21 cellular contexts compared by ENCODE assay signal in the genomic region with DNA sequence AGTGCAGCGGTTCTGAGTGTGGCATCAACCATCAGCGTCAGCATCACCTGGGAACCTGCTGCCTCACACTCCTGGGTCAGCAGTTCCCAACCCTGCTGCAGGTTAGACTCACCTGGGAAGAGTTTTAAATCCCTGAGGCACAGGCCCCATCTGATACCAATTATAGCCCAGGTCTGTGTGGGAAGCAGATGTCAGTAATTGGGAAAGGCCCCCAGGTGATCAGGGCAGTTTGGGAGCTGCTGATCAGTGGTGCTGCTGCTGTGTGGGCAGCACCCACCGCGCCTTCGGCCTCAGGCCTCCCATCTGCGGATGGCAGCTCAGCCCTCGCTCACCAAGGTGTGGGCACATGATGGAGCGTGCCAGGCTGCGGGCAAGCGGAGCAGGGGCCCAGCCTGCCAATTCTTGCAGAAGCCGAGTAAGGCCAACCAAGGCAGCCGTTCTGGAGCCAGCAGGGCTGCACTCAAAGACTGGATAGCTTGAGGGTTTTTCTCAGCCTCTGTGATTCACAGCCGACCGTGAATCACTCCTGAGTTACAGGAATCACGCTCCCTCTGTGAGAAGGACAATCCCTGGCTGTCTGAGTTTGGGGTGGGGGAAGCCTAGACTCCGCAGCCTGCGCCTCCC.
DNase-seq lines count a peak whose midpoint lies in the region; ATAC-seq and TF ChIP-seq lines count a peak whose summit lies in the region.
"Had no signal": no experiment of that assay in that cellular context is flagged by ENCODE, and none has a peak within 500 bp of the region (broad histone marks: within the 10 kb centered on the region; RNA-seq: fewer than 3 reads in every experiment).

No MANE protein-coding gene starts in this region.

- 28% methylated on average over 6 of the region's 17 CpGs for WGBS in SK-N-SH (ENCODE audit: low lambda C conversion rate)

- H3K9me3 ChIP-seq in SK-N-SH: no peaks in the 10 kb centered on the region
- H3K9me3 ChIP-seq: BE2C had no signal

- H3K9ac ChIP-seq in SK-N-SH: no peak overlapping the region

- H3K36me3 ChIP-seq in SK-N-SH (replicated peaks in 1 of 2; ENCODE audit: control insufficient read depth in 1 of 2, insufficient read depth in 2 of 2, low read length in 1 of 2) (no peaks in the 10 kb centered on the region), brain microvascular endothelial cell (replicated peaks) (no peaks in the 10 kb centered on the region)
- H3K36me3 ChIP-seq: BE2C had no signal

- H4K20me1 ChIP-seq in SK-N-SH (ENCODE audit: insufficient read depth): no peaks in the 10 kb centered on the region

- no peak overlapping the region for H3K4me2 ChIP-seq in SK-N-SH

- H3K27ac ChIP-seq in SK-N-SH (ENCODE audit: low read depth in 2 of 2, low read length in 1 of 2) (peak overlapping the region in 1 of 2 experiments; percentile 11; a peak in 1 of 4 replicates), brain microvascular endothelial cell (no peak overlapping the region)
- H3K27ac ChIP-seq: 22Rv1, HL-60 had no signal

- ATAC-seq in SK-N-SH treated with all-trans-retinoic acid at 6 μM for 48 hours: no peak
- ATAC-seq: Right ventricle myocardium inferior had no signal

- peaks cover 0 to 26% of the 10 kb centered on the region in 2 experiments; a peak in 1 of 4 replicates for H3K4me1 ChIP-seq in SK-N-SH (ENCODE audit: control insufficient read depth in 1 of 2, insufficient read depth in 2 of 2, low read depth in 1 of 2, low read length in 1 of 2)
- H3K4me1 ChIP-seq: BE2C had no signal

- H3K9me2 ChIP-seq in SK-N-SH: no peaks in the 10 kb centered on the region

- TF ChIP-seq CTCF in SK-N-SH (IDR thresholded peaks at IDR 0.05) (no peak), brain microvascular endothelial cell (IDR thresholded peaks at IDR 0.05; ENCODE audit: low read depth, low read length, missing control alignments) (no peak)

- POLR2A ChIA-PET in SK-N-SH (lab: Yijun Ruan, JAX): no interaction called here

- in situ Hi-C loops in brain microvascular endothelial cell (cut with HindIII; ENCODE audit: low pct_ligation_motif_present, low sequenced_read_pairs): no loop called here

- DNase-seq in SK-N-SH (peak; percentile 61), astrocyte of the hippocampus (ENCODE audit: low read depth, low spot score) (peak; percentile 76), foreskin melanocyte (peak; percentile 18), renal cortical epithelial cell (ENCODE audit: low read depth) (peak; percentile 1), brain microvascular endothelial cell (no peak), SW 1271 (lab: John Stamatoyannopoulos, UW) (no peak)
- no peak for DNase-seq in activated CD8-positive, alpha-beta memory T cell treated with anti-CD3 and anti-CD28 coated beads, Interleukin-2, amount 50 U/mL, for 48 hours
- DNase-seq: BE2C; Calu3; CD4-positive, alpha-beta memory T cell; HCEC 1CT; NCI-H1436; NCI-H2029; NCI-H2171; NCI-H446; NK-92 treated with Interleukin-12 subunit alpha and Interleukin-12 subunit beta, amount 100 ng/mL, for 24 hours; OCI-M1 had no signal

- H3K4me3 ChIP-seq in SK-N-SH (ENCODE audit: low read depth in 2 of 2, low read length in 1 of 2) (no peak overlapping the region), brain microvascular endothelial cell (ENCODE audit: low read depth, low read length) (no peak overlapping the region)

- H3K27me3 ChIP-seq in SK-N-SH (ENCODE audit: insufficient read depth) (no peaks in the 10 kb centered on the region), brain microvascular endothelial cell (replicated peaks) (no peaks in the 10 kb centered on the region)
- H3K27me3 ChIP-seq: BE2C had no signal

- no peaks in the 10 kb centered on the region for H3K79me2 ChIP-seq in SK-N-SH (ENCODE audit: insufficient read depth)

- CTCF ChIA-PET in SK-N-SH (lab: Yijun Ruan, JAX): interaction anchor here (0.7 kb wide), 1 partner anchor 638 kb away, joined by 3 read pairs; no protein-coding TSS in a partner anchor

- no peak for TF ChIP-seq RAD21 in SK-N-SH (IDR thresholded peaks at IDR 0.05; ENCODE audit: low read length)

- H3F3A ChIP-seq in SK-N-SH (replicated peaks; ENCODE audit: insufficient read depth): no peaks in the 10 kb centered on the region

- TF ChIP-seq EP300 in SK-N-SH (IDR thresholded peaks at IDR 0.05; ENCODE audit: borderline replicate concordance in 1 of 2, low read depth in 1 of 2, low read length in 1 of 2): no peak

- no peak overlapping the region for H2AFZ ChIP-seq in SK-N-SH (ENCODE audit: low read depth)

TF ChIP-seq in SK-N-SH, 30 proteins besides CTCF, POLR2A, EP300 and RAD21:
- TF ChIP-seq TCF12 (IDR thresholded peaks at IDR 0.05) (no peak), MXI1 (IDR thresholded peaks at IDR 0.05; ENCODE audit: low read depth, low read length) (no peak), MEF2A (IDR thresholded peaks at IDR 0.05; ENCODE audit: borderline replicate concordance, low read depth) (no peak), CHD2 (IDR thresholded peaks at IDR 0.05; ENCODE audit: low read length, partially characterized antibody) (no peak), GATA2 (CRISPR knock-in tag; IDR thresholded peaks at IDR 0.05) (peak; percentile 27; the same call in 1 of the 2 replicates), TAF1 (IDR thresholded peaks at IDR 0.05; ENCODE audit: borderline replicate concordance, low read depth, low read length) (no peak), EZH2phosphoT487 (IDR thresholded peaks at IDR 0.05; ENCODE audit: borderline replicate concordance, low read depth) (no peak)
- TF ChIP-seq, protein P1, sequence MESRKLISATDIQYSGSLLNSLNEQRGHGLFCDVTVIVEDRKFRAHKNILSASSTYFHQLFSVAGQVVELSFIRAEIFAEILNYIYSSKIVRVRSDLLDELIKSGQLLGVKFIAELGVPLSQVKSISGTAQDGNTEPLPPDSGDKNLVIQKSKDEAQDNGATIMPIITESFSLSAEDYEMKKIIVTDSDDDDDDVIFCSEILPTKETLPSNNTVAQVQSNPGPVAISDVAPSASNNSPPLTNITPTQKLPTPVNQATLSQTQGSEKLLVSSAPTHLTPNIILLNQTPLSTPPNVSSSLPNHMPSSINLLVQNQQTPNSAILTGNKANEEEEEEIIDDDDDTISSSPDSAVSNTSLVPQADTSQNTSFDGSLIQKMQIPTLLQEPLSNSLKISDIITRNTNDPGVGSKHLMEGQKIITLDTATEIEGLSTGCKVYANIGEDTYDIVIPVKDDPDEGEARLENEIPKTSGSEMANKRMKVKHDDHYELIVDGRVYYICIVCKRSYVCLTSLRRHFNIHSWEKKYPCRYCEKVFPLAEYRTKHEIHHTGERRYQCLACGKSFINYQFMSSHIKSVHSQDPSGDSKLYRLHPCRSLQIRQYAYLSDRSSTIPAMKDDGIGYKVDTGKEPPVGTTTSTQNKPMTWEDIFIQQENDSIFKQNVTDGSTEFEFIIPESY (IDR thresholded peaks at IDR 0.05; ENCODE audit: borderline replicate concordance, low read depth): no peak

TF ChIP-seq in SK-N-SH treated with all-trans-retinoic acid at 6 μM for 48 hours, 23 proteins besides CTCF, POLR2A, EP300 and RAD21:
- TF ChIP-seq ZFP3 (CRISPR knock-in tag; IDR thresholded peaks at IDR 0.05): no peak
- no peak for TF ChIP-seq ZC3H10 (CRISPR knock-in tag; IDR thresholded peaks at IDR 0.05)
- no peak for TF ChIP-seq ZNF565 (CRISPR knock-in tag; conservative IDR thresholded peaks at IDR 0.05; ENCODE audit: low read depth)
- TF ChIP-seq, protein P2, sequence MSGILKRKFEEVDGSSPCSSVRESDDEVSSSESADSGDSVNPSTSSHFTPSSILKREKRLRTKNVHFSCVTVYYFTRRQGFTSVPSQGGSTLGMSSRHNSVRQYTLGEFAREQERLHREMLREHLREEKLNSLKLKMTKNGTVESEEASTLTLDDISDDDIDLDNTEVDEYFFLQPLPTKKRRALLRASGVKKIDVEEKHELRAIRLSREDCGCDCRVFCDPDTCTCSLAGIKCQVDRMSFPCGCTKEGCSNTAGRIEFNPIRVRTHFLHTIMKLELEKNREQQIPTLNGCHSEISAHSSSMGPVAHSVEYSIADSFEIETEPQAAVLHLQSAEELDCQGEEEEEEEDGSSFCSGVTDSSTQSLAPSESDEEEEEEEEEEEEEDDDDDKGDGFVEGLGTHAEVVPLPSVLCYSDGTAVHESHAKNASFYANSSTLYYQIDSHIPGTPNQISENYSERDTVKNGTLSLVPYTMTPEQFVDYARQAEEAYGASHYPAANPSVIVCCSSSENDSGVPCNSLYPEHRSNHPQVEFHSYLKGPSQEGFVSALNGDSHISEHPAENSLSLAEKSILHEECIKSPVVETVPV (CRISPR knock-in tag; IDR thresholded peaks at IDR 0.05): no peak
- TF ChIP-seq ARNTL (CRISPR knock-in tag; IDR thresholded peaks at IDR 0.05; ENCODE audit: borderline replicate concordance, low read depth): no peak

Comparison
In these comparisons a context has a peak if more than half of its experiments do, and no peak if none do; other contexts are left out.
1. DNase-seq: peak in SK-N-SH (single experiment), astrocyte of the hippocampus (single experiment), foreskin melanocyte (single experiment) and renal cortical epithelial cell (single experiment); none in brain microvascular endothelial cell (single experiment), SW 1271 (0 of 2) and activated CD8-positive, alpha-beta memory T cell treated with anti-CD3 and anti-CD28 coated beads, Interleukin-2, amount 50 U/mL, for 48 hours (single experiment).